Comparison of ENCODE assay signal across 20 cellular contexts in the genomic region with DNA sequence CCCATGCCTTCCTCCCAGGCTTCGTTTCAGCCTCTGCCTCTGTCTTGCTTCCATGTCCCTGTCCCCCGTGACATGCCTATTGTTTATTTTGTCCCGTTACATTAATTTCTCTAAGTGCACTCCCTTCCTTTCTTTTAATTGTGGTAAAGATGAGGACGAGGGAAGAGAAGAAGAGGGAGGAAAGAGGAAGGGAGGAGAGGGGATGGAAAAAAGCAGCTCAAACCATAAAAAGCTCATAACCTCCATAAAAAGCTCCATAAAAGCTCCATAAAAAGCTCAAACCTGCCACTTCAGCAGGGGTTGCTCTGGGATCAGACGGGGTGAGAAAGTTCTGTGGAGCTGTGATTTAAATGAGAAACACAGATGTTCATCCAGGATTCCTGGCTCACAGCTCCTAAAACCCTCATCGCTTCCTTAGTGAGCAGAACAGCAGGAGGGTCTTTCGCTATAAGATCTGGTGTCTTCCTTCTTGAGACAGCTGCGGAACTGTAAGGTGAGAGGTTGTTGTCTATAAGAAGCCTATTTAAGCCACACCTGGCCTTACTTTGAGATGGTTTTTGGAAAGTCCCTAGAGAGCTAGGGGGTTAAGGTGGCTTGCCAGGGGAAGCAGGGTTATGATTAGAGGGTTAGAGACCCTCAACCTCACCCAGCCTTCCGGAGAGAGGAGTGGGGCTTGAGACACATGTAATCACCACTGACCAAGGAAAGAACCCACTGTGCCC.
DNase-seq lines count a peak whose midpoint lies in the region; ATAC-seq and TF ChIP-seq lines count a peak whose summit lies in the region.
"Had no signal": no experiment of that assay in that cellular context is flagged by ENCODE, and none has a peak within 500 bp of the region (broad histone marks: within the 10 kb centered on the region; RNA-seq: fewer than 3 reads in every experiment).

No MANE protein-coding gene starts in this region.

- H3K27ac Mint-ChIP-seq in endodermal cell: no peak overlapping the region
- no peak overlapping the region for H3K27ac Mint-ChIP-seq in neural progenitor cell
- H3K27ac Mint-ChIP-seq: HFFc6 had no signal

- H3K4me2 ChIP-seq in neural progenitor cell: peak overlapping the region; percentile 8

- H3K36me3 ChIP-seq in H7 (replicated peaks; ENCODE audit: control insufficient read depth, insufficient read depth, low read length) (no peaks in the 10 kb centered on the region), endodermal cell (ENCODE audit: control insufficient read depth, insufficient read depth, low read length) (no peaks in the 10 kb centered on the region), neural progenitor cell (no peaks in the 10 kb centered on the region), lower lobe of right lung (no peaks in the 10 kb centered on the region)
- H3K36me3 ChIP-seq: Peyer's patch, SJSA1 had no signal

- H3K4me3 Mint-ChIP-seq in endodermal cell (no peak overlapping the region), neural progenitor cell (no peak overlapping the region)
- H3K4me3 Mint-ChIP-seq: HFFc6 had no signal

- H2AFZ ChIP-seq in neural progenitor cell (replicated peaks): no peak overlapping the region

- WGBS in endodermal cell (ENCODE audit: insufficient coverage in 1 of 2, insufficient read length in 1 of 2), 2 experiments: 84 to 90% methylated on average over 2 to 8 of the region's 9 CpGs

- DNase-seq in H7 (peak; percentile 58), LNCaP clone FGC (ENCODE audit: low read depth) (no peak), endodermal cell (peak; percentile 45), neural progenitor cell (ENCODE audit: low spot score) (no peak), lower lobe of right lung (no peak), medulla oblongata (ENCODE audit: extremely low spot score) (no peak), DMS79 (lab: John Stamatoyannopoulos, UW) (no peak)
- DNase-seq: AML-193; GDM1; HFFc6; KG1; MV-4-11; NCI-H187; NCI-H2107; NCI-H69; NK-92 treated with Interleukin-12 subunit alpha and Interleukin-12 subunit beta, amount 100 ng/mL, for 24 hours had no signal

- no peaks in the 10 kb centered on the region for H3F3A ChIP-seq in neural progenitor cell (ENCODE audit: low read depth)

- H3K4me1 ChIP-seq in endodermal cell (ENCODE audit: control insufficient read depth, insufficient read depth, low read length) (no peaks in the 10 kb centered on the region), neural progenitor cell (peaks cover 7% of the 10 kb centered on the region), lower lobe of right lung (no peaks in the 10 kb centered on the region)
- H3K4me1 ChIP-seq: Peyer's patch had no signal

- H3K36me3 Mint-ChIP-seq in endodermal cell (ENCODE audit: low read depth) (no peaks in the 10 kb centered on the region), neural progenitor cell (no peaks in the 10 kb centered on the region)

- ATAC-seq in HG03469 (IDR thresholded peaks at IDR 0.05; ENCODE audit: unreplicated experiment): no peak
- ATAC-seq in lower lobe of right lung: no peak

- H4K20me1 ChIP-seq in neural progenitor cell (ENCODE audit: low read depth): no peaks in the 10 kb centered on the region

- H3K9me3 ChIP-seq in endodermal cell (ENCODE audit: control insufficient read depth, low read length) (no peaks in the 10 kb centered on the region), neural progenitor cell (ENCODE audit: low read depth) (no peaks in the 10 kb centered on the region), lower lobe of right lung (no peaks in the 10 kb centered on the region)
- H3K9me3 ChIP-seq: Peyer's patch, SJSA1 had no signal

- H3K79me2 ChIP-seq in neural progenitor cell (ENCODE audit: low read depth): no peaks in the 10 kb centered on the region

- H3K9ac ChIP-seq in endodermal cell (ENCODE audit: extremely low read depth, low read length, poor library complexity, severe bottlenecking): no peak overlapping the region
- no peak overlapping the region for H3K9ac ChIP-seq in neural progenitor cell

- TF ChIP-seq CTCF in LNCaP clone FGC (IDR thresholded peaks at IDR 0.05; ENCODE audit: control insufficient read depth, extremely low read depth, insufficient read depth): no peak
- TF ChIP-seq CTCF in endodermal cell (conservative IDR thresholded peaks at IDR 0.05): no peak
- no peak for TF ChIP-seq CTCF in neural progenitor cell (IDR thresholded peaks at IDR 0.05)
- no peak for TF ChIP-seq CTCF in lower lobe of right lung (IDR thresholded peaks at IDR 0.05)

- intact Hi-C loops in lower lobe of right lung (cut with DNase I): no loop called here

- no peak overlapping the region for H3K4me3 ChIP-seq in H7 (ENCODE audit: insufficient read depth, low read depth, low read length)
- peak overlapping the region; percentile 19; the same call in 1 of the 2 replicates for H3K4me3 ChIP-seq in LNCaP clone FGC (ENCODE audit: low read depth, low read length)
- H3K4me3 ChIP-seq in endodermal cell (ENCODE audit: low read length): no peak overlapping the region
- no peak overlapping the region for H3K4me3 ChIP-seq in neural progenitor cell
- H3K4me3 ChIP-seq in lower lobe of right lung: no peak overlapping the region
- H3K4me3 ChIP-seq: Peyer's patch, SJSA1 had no signal

- H3K4me1 Mint-ChIP-seq in endodermal cell (peaks cover 16% of the 10 kb centered on the region), neural progenitor cell (peaks cover 24% of the 10 kb centered on the region)

- H3K27me3 Mint-ChIP-seq in endodermal cell (ENCODE audit: insufficient read depth) (peaks cover 11% of the 10 kb centered on the region), neural progenitor cell (ENCODE audit: insufficient read depth, low read depth) (peaks cover 7% of the 10 kb centered on the region)

- H3K9me3 Mint-ChIP-seq in endodermal cell (no peaks in the 10 kb centered on the region), neural progenitor cell (peaks cover 7% of the 10 kb centered on the region)

- no peak overlapping the region for H3K27ac ChIP-seq in endodermal cell (ENCODE audit: low read depth, low read length)
- H3K27ac ChIP-seq in neural progenitor cell: no peak overlapping the region
- H3K27ac ChIP-seq in lower lobe of right lung: no peak overlapping the region
- H3K27ac ChIP-seq: C4-2B, Peyer's patch, SJSA1 had no signal

- no peaks in the 10 kb centered on the region for H3K27me3 ChIP-seq in H7 (ENCODE audit: control insufficient read depth, insufficient read depth, low read length)
- no peaks in the 10 kb centered on the region for H3K27me3 ChIP-seq in endodermal cell (ENCODE audit: control insufficient read depth, insufficient read depth, low read length, poor library complexity, severe bottlenecking)
- no peaks in the 10 kb centered on the region for H3K27me3 ChIP-seq in neural progenitor cell
- peaks cover 8% of the 10 kb centered on the region for H3K27me3 ChIP-seq in lower lobe of right lung (ENCODE audit: low read depth)
- H3K27me3 ChIP-seq: Peyer's patch, SJSA1 had no signal

Comparison
In these comparisons a context has a peak if more than half of its experiments do, and no peak if none do; other contexts are left out.
1. DNase-seq: peak in H7 (single experiment) and endodermal cell (single experiment); none in LNCaP clone FGC (single experiment), neural progenitor cell (single experiment), lower lobe of right lung (single experiment), medulla oblongata (single experiment) and DMS79 (single experiment).